22 cellular contexts compared by ENCODE assay signal in genomic region chr2:99444222-99444621, GRCh38. TPM values are rescaled to one million over a fixed set of nuclear protein-coding genes. Genes with fewer than 3 reads are reported as not detected.
DNase-seq lines count a peak whose midpoint lies in the region; ATAC-seq and TF ChIP-seq lines count a peak whose summit lies in the region.
"Had no signal": no experiment of that assay in that cellular context is flagged by ENCODE, and none has a peak within 500 bp of the region (broad histone marks: within the 10 kb centered on the region; RNA-seq: fewer than 3 reads in every experiment).

No MANE protein-coding gene starts in this region.

- BruUV-seq in mammary epithelial cell (replicated peaks; lab: Mats Ljungman, UMichigan), result no TSS peak
- BruUV-seq in MCF 10A (replicated peaks; lab: Mats Ljungman, UMichigan), result no TSS peak

- H3K9ac ChIP-seq in mammary epithelial cell (ENCODE audit: insufficient read depth, low read length), result no peak overlapping the region
- H3K9ac ChIP-seq: BLaER1 treated with 17β-estradiol and CSF1 and Interleukin-3, amounts not matched to agents 10 nM and 100 nM had no signal

- H3K4me2 ChIP-seq in mammary epithelial cell (ENCODE audit: insufficient read depth, low read depth, low read length) (peak overlapping the region; percentile 5), GM23338 (no peak overlapping the region), osteoblast (ENCODE audit: insufficient read depth, low read length) (no peak overlapping the region)
- H3K4me2 ChIP-seq: BLaER1 treated with 17β-estradiol and CSF1 and Interleukin-3, amounts not matched to agents 10 nM and 100 nM had no signal

- H3K4me3 Mint-ChIP-seq in MCF 10A (ENCODE audit: unreplicated experiment), result no peak overlapping the region
- H3K4me3 Mint-ChIP-seq in GM23338, result no peak overlapping the region
- no peak overlapping the region for H3K4me3 Mint-ChIP-seq in T-helper 17 cell
- H3K4me3 Mint-ChIP-seq: activated B cell treated with CpG ODN at 0.5 μM for 24 hours; activated naive CD8-positive, alpha-beta T cell treated with anti-CD3 and anti-CD28 coated beads, Interleukin-2, amount 10 ng/mL, durations not matched to agents 7 days and 5 days had no signal

- H4K20me1 ChIP-seq in mammary epithelial cell (ENCODE audit: insufficient read depth, low read length) (no peaks in the 10 kb centered on the region), GM23338 (replicated peaks; ENCODE audit: insufficient read depth) (no peaks in the 10 kb centered on the region), osteoblast (ENCODE audit: insufficient read depth, low read length) (no peaks in the 10 kb centered on the region)

- H3K36me3 Mint-ChIP-seq in MCF 10A (ENCODE audit: insufficient read depth, unreplicated experiment) (peaks cover 39% of the 10 kb centered on the region), GM23338 (ENCODE audit: low read depth) (peaks cover 22% of the 10 kb centered on the region), T-helper 17 cell (ENCODE audit: low read depth) (peaks cover 8% of the 10 kb centered on the region)

- H3K27ac ChIP-seq in mammary epithelial cell (ENCODE audit: insufficient read depth, low read depth, low read length) (no peak overlapping the region), GM23338 (ENCODE audit: low read depth) (peak overlapping the region; percentile 23; the same call in 1 of the 2 replicates), osteoblast (ENCODE audit: low read depth, low read length) (no peak overlapping the region)
- H3K27ac ChIP-seq: BLaER1 treated with 17β-estradiol and CSF1 and Interleukin-3, amounts not matched to agents 10 nM and 100 nM had no signal

- TF ChIP-seq CTCF in mammary epithelial cell (conservative IDR thresholded peaks at IDR 0.05 in 1 of 2, IDR thresholded peaks at IDR 0.05 in 1 of 2; ENCODE audit: extremely low read depth in 1 of 2, insufficient read depth in 1 of 2, low read depth in 1 of 2, low read length in 2 of 2) (no peak), MCF 10A (IDR thresholded peaks at IDR 0.05; ENCODE audit: unreplicated experiment) (no peak), GM23338 (conservative IDR thresholded peaks at IDR 0.05; ENCODE audit: low read depth in 2 of 2) (no peak), osteoblast (IDR thresholded peaks at IDR 0.05; ENCODE audit: extremely low read depth, low read depth, low read length) (no peak)

- intact Hi-C loops in mammary epithelial cell (cut with micrococcal nuclease), result no loop called here
- intact Hi-C loops in MCF 10A (cut with micrococcal nuclease), result no loop called here

- H3K9me3 Mint-ChIP-seq in MCF 10A (ENCODE audit: unreplicated experiment) (no peaks in the 10 kb centered on the region), GM23338 (no peaks in the 10 kb centered on the region)
- H3K9me3 Mint-ChIP-seq: activated B cell treated with CpG ODN at 0.5 μM for 24 hours; activated naive CD8-positive, alpha-beta T cell treated with anti-CD3 and anti-CD28 coated beads, Interleukin-2, amount 10 ng/mL, durations not matched to agents 7 days and 5 days; activated T-helper 2 cell treated with anti-CD3 and anti-CD28 coated beads, Interferon-gamma antibody, Interleukin-2, Interleukin-4, amounts not matched to agents 10 μg/mL and 5 μg/mL and 100 μg/mL, durations not matched to agents 14 hours and 24 hours and 36 hours; naive B cell had no signal

- H3K4me1 ChIP-seq in mammary epithelial cell (ENCODE audit: insufficient read depth, low read length) (peaks cover 17% of the 10 kb centered on the region), GM23338 (ENCODE audit: insufficient read depth) (peaks cover 21% of the 10 kb centered on the region), osteoblast (ENCODE audit: insufficient read depth, low read length) (peaks cover 4% of the 10 kb centered on the region)
- H3K4me1 ChIP-seq: BLaER1 treated with 17β-estradiol and CSF1 and Interleukin-3, amounts not matched to agents 10 nM and 100 nM; HAP-1 had no signal

- ATAC-seq in GM23338 (no peak), T-helper 17 cell (no peak), HG03354 (IDR thresholded peaks at IDR 0.05; ENCODE audit: poor library complexity, severe bottlenecking, unreplicated experiment) (no peak), GM19328 (IDR thresholded peaks at IDR 0.05; ENCODE audit: unreplicated experiment) (no peak)
- ATAC-seq: left colon had no signal

- POLR2A ChIA-PET in MCF 10A (lab: Yijun Ruan, JAX), result interaction anchor here (0.7 kb wide), 1 partner anchor 16 kb away, joined by 3 read pairs; no protein-coding TSS in a partner anchor

- peaks cover 14% of the 10 kb centered on the region for H3K4me1 Mint-ChIP-seq in MCF 10A (ENCODE audit: insufficient read depth, unreplicated experiment)
- peaks cover 15% of the 10 kb centered on the region for H3K4me1 Mint-ChIP-seq in GM23338
- H3K4me1 Mint-ChIP-seq in T-helper 17 cell, result peaks cover 12% of the 10 kb centered on the region
- H3K4me1 Mint-ChIP-seq: activated B cell treated with CpG ODN at 0.5 μM for 24 hours had no signal

- dilution Hi-C loops in mammary epithelial cell (cut with HindIII; ENCODE audit: low sequenced_read_pairs), result no loop called here

- no peaks in the 10 kb centered on the region for H3K9me2 ChIP-seq in GM23338 (ENCODE audit: insufficient read depth)

- in situ Hi-C loops in mammary epithelial cell (cut with MboI; ENCODE audit: low sequenced_read_pairs in 2 of 2), result loop anchor here in 1 of 2 donors (10.0 kb wide), 1 partner anchor 51 kb away; the partner anchor contains the start of gene REV1

- H3K27me3 ChIP-seq in mammary epithelial cell (ENCODE audit: insufficient read depth, low read length), result no peaks in the 10 kb centered on the region
- H3K27me3 ChIP-seq in GM23338 (ENCODE audit: insufficient read depth), result no peaks in the 10 kb centered on the region
- no peaks in the 10 kb centered on the region for H3K27me3 ChIP-seq in osteoblast (ENCODE audit: insufficient read depth, low read length)
- H3K27me3 ChIP-seq: BLaER1 treated with 17β-estradiol and CSF1 and Interleukin-3, amounts not matched to agents 10 nM and 100 nM had no signal

- H3K4me3 ChIP-seq in mammary epithelial cell (replicated peaks in 1 of 3; ENCODE audit: insufficient read depth in 1 of 3, low read depth in 2 of 3, low read length in 3 of 3) (no peak overlapping the region), GM23338 (no peak overlapping the region), osteoblast (ENCODE audit: insufficient read depth, low read length) (no peak overlapping the region)
- H3K4me3 ChIP-seq: BLaER1 treated with 17β-estradiol and CSF1 and Interleukin-3, amounts not matched to agents 10 nM and 100 nM; HAP-1 had no signal

- peaks cover 13% of the 10 kb centered on the region for H3K36me3 ChIP-seq in mammary epithelial cell (ENCODE audit: insufficient read depth, low read length)
- peaks cover 5% of the 10 kb centered on the region; the same call in 1 of the 2 replicates for H3K36me3 ChIP-seq in GM23338 (ENCODE audit: insufficient read depth)
- peaks cover 10% of the 10 kb centered on the region for H3K36me3 ChIP-seq in osteoblast (ENCODE audit: insufficient read depth, low read length)

- H3K9me3 ChIP-seq in mammary epithelial cell (replicated peaks; ENCODE audit: insufficient read depth, low read length) (no peaks in the 10 kb centered on the region), T-helper 17 cell (ENCODE audit: control insufficient read depth, low read length, poor library complexity, severe bottlenecking) (no peaks in the 10 kb centered on the region), osteoblast (ENCODE audit: low read depth, low read length) (no peaks in the 10 kb centered on the region)
- H3K9me3 ChIP-seq: BLaER1 treated with 17β-estradiol and CSF1 and Interleukin-3, amounts not matched to agents 10 nM and 100 nM; HAP-1 had no signal

- no peak for DNase-seq in mammary epithelial cell
- no peak for DNase-seq in MCF 10A (ENCODE audit: unreplicated experiment)
- DNase-seq in GM23338 (ENCODE audit: low spot score), result no peak
- DNase-seq in T-helper 17 cell, result no peak
- DNase-seq in osteoblast (ENCODE audit: insufficient read length, low spot score, missing footprints), result peak; percentile 58
- no peak for DNase-seq in Kasumi-1 (lab: John Stamatoyannopoulos, UW)
- DNase-seq: activated B cell treated with CpG ODN at 0.5 μM for 24 hours; activated naive CD8-positive, alpha-beta T cell treated with anti-CD3 and anti-CD28 coated beads, Interleukin-2, amount 10 ng/mL, durations not matched to agents 7 days and 5 days; Calu3; cerebellar nuclear complex; left colon; naive B cell; NCI-H1105 treated with DMSO at 0.1 percent for 48 hours; NCI-H446; stimulated activated CD4-positive, alpha-beta T cell treated with anti-CD3 and anti-CD28 coated beads, Interleukin-4, amount 100 ng/mL, for 1 hour; stimulated activated naive CD4-positive, alpha-beta T cell; T-helper 9 cell had no signal

- 75% methylated on average over 2 of the region's 2 CpGs for WGBS in mammary epithelial cell (ENCODE audit: low coverage, missing lambda C conversion rate)

- H3K79me2 ChIP-seq in mammary epithelial cell (ENCODE audit: insufficient read depth, low read length) (peaks cover 67% of the 10 kb centered on the region), GM23338 (replicated peaks; ENCODE audit: insufficient read depth) (peaks cover 27% of the 10 kb centered on the region), osteoblast (ENCODE audit: insufficient read depth, low read length) (peaks cover 18% of the 10 kb centered on the region)

- H2AFZ ChIP-seq in mammary epithelial cell (ENCODE audit: low read depth, low read length), result no peak overlapping the region
- H2AFZ ChIP-seq in GM23338, result no peak overlapping the region
- H2AFZ ChIP-seq in osteoblast (ENCODE audit: low read length), result no peak overlapping the region

- H3K27me3 Mint-ChIP-seq in MCF 10A (ENCODE audit: insufficient read depth, unreplicated experiment), result no peaks in the 10 kb centered on the region
- no peaks in the 10 kb centered on the region for H3K27me3 Mint-ChIP-seq in GM23338 (ENCODE audit: insufficient read depth, low read depth, poor library complexity)
- no peaks in the 10 kb centered on the region for H3K27me3 Mint-ChIP-seq in T-helper 17 cell
- H3K27me3 Mint-ChIP-seq: activated B cell treated with CpG ODN at 0.5 μM for 24 hours; activated naive CD8-positive, alpha-beta T cell treated with anti-CD3 and anti-CD28 coated beads, Interleukin-2, amount 10 ng/mL, durations not matched to agents 7 days and 5 days; naive B cell had no signal

- H3F3A ChIP-seq in GM23338 (replicated peaks; ENCODE audit: low read depth), result no peaks in the 10 kb centered on the region

- CTCF ChIA-PET in mammary epithelial cell (lab: Charles Lee; ENCODE audit: low non-redundant PET) (no interaction called here), MCF 10A (lab: Yijun Ruan, JAX) (interaction anchor here (1.5 kb wide), 1 partner anchor 47 kb away, joined by 6 read pairs; no protein-coding TSS in a partner anchor)

- H3K27ac Mint-ChIP-seq in MCF 10A (ENCODE audit: low read depth, unreplicated experiment) (no peak overlapping the region), GM23338 (peak overlapping the region; percentile 73), T-helper 17 cell (peak overlapping the region; percentile 85)
- H3K27ac Mint-ChIP-seq: activated B cell treated with CpG ODN at 0.5 μM for 24 hours; activated naive CD8-positive, alpha-beta T cell treated with anti-CD3 and anti-CD28 coated beads, Interleukin-2, amount 10 ng/mL, durations not matched to agents 7 days and 5 days; activated T-helper 2 cell treated with anti-CD3 and anti-CD28 coated beads, Interferon-gamma antibody, Interleukin-2, Interleukin-4, amounts not matched to agents 10 μg/mL and 5 μg/mL and 100 μg/mL, durations not matched to agents 14 hours and 24 hours and 36 hours had no signal

RNA-seq across cellular contexts. Expression of gene REV1, which starts 45.6 kb away (rescaled TPM):
- total RNA-seq in mammary epithelial cell (10 to 100 TPM; 36.3 to 38.4 TPM), MCF 10A (2022) (33.2 and 38.6 TPM in 2 replicates), T-helper 17 cell (10 to 100 TPM; 41.7 to 47.3 TPM), osteoblast (37.3 and 41.0 TPM in 2 replicates)
- polyA plus RNA-seq in mammary epithelial cell (17.9 TPM), GM23338 (2016; fragmentation: Nextera tagmentation; extraction: Ambion mirVana) (30.2 and 32.9 TPM in 2 replicates)
- 27.6 TPM for polyA minus RNA-seq in mammary epithelial cell
- 39.1 and 46.7 TPM in 2 replicates for total RNA-seq in GM23338 (2014; rRNA removed; shearing (Covaris generic))
